2 cellular contexts compared by ENCODE assay signal in the genomic region with DNA sequence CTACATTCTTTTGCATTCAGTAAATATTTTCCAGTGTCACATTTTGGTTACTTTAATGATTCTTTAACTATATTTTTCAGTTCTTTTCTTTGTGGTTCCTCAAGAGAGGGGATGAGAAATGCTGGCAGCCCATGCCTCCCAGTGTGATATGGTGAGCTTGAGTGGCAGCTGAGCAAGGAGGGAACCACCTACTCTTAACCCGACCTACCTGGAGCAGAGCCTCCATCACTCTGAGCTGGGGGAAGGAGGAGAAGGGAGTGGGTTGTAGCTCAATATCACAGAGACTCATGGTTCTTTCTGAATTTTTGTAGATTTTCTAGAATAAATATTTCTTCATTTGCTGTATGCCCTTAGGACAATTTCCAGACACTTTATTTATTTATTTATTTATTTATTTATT. TPM values are rescaled to one million over a fixed set of nuclear protein-coding genes. Genes with fewer than 3 reads are reported as not detected.
"Had no signal": no experiment of that assay in that cellular context is flagged by ENCODE, and none has a peak within 500 bp of the region (broad histone marks: within the 10 kb centered on the region; RNA-seq: fewer than 3 reads in every experiment).

No MANE protein-coding gene starts in this region.

RNA-seq across cellular contexts. Expression of gene FAM153A, which starts 37.0 kb away (rescaled TPM):
- total RNA-seq: kidney epithelial cell, lung microvascular endothelial cell had no signal
